In genomic region chr20:57259179-57260021, GRCh38 we compare ENCODE assay signal across 15 cellular contexts. TPM values are rescaled to one million over a fixed set of nuclear protein-coding genes. Genes with fewer than 3 reads are reported as not detected.
DNase-seq lines count a peak whose midpoint lies in the region; ATAC-seq and TF ChIP-seq lines count a peak whose summit lies in the region.
"Had no signal": no experiment of that assay in that cellular context is flagged by ENCODE, and none has a peak within 500 bp of the region (broad histone marks: within the 10 kb centered on the region; RNA-seq: fewer than 3 reads in every experiment).

No MANE protein-coding gene starts in this region.

- peaks cover 72% of the 10 kb centered on the region for H4K20me1 ChIP-seq in DOHH2 (ENCODE audit: control insufficient read depth, insufficient read depth, low read depth, low read length)

- no peaks in the 10 kb centered on the region for H3K9me2 ChIP-seq in DOHH2 (replicated peaks; ENCODE audit: control insufficient read depth, low read length)

- peak overlapping the region; percentile 96 for H3K4me2 ChIP-seq in DOHH2 (ENCODE audit: low read length)

- DNase-seq in NCI-H345 treated with DMSO at 0.1 percent for 48 hours (lab: John Stamatoyannopoulos, UW; ENCODE audit: unreplicated experiment) (peak; percentile 56), mucosa of descending colon (no peak), kidney tubule cell (ENCODE audit: low spot score) (no peak), LoVo (ENCODE audit: low spot score) (no peak), stomach (no peak)
- DNase-seq: activated effector memory CD4-positive, alpha-beta T cell treated with anti-CD3 and anti-CD28 coated beads, Interleukin-2, amount 50 U/mL, for 16 hours; foreskin fibroblast; MV-4-11; NCI-H510A; SHP77 treated with DMSO at 0.1 percent for 48 hours; upper lobe of left lung had no signal

- no peak for TF ChIP-seq CTCF in DOHH2 (IDR thresholded peaks at IDR 0.05; ENCODE audit: low read depth, low read length, poor library complexity, severe bottlenecking)
- TF ChIP-seq CTCF in brain (conservative IDR thresholded peaks at IDR 0.05) = no peak
- TF ChIP-seq CTCF in mucosa of descending colon (IDR thresholded peaks at IDR 0.05) = no peak
- no peak for TF ChIP-seq CTCF in stomach (IDR thresholded peaks at IDR 0.05)

- H3K27ac ChIP-seq in DOHH2 (ENCODE audit: low read depth, low read length) (peak overlapping the region; percentile 38), stomach (no peak overlapping the region)
- H3K27ac ChIP-seq: upper lobe of left lung had no signal

- H3K4me3 ChIP-seq in DOHH2 (ENCODE audit: low read length) = peak overlapping the region; percentile 86
- no peak overlapping the region for H3K4me3 ChIP-seq in mucosa of descending colon
- H3K4me3 ChIP-seq in stomach = no peak overlapping the region
- H3K4me3 ChIP-seq: upper lobe of left lung had no signal

- ATAC-seq in mucosa of descending colon (peak; percentile 15), GM21723 (IDR thresholded peaks at IDR 0.05; ENCODE audit: unreplicated experiment) (no peak)

- H3K79me2 ChIP-seq in DOHH2 (ENCODE audit: control insufficient read depth, low read length) = peaks cover 100% of the 10 kb centered on the region

- H3K36me3 ChIP-seq in DOHH2 (ENCODE audit: control insufficient read depth, low read length) (peaks cover 98% of the 10 kb centered on the region), mucosa of descending colon (ENCODE audit: low read depth) (no peaks in the 10 kb centered on the region), stomach (no peaks in the 10 kb centered on the region)
- H3K36me3 ChIP-seq: upper lobe of left lung had no signal

- no peak for TF ChIP-seq POLR2A in stomach (IDR thresholded peaks at IDR 0.05)

- 18 to 31% (median 27%) methylated on average over 22 of the region's 22 CpGs for WGBS in stomach, 5 donors

- peaks cover 0 to 4% (median 0%) of the 10 kb centered on the region in 5 experiments for H3K9me3 Mint-ChIP-seq in brain

- TF ChIP-seq EP300 in stomach (IDR thresholded peaks at IDR 0.05) = no peak

- H3K4me1 Mint-ChIP-seq in brain = peaks cover 98% of the 10 kb centered on the region

- H3K9me3 ChIP-seq in DOHH2 (ENCODE audit: control insufficient read depth, insufficient read depth, low read length) = no peaks in the 10 kb centered on the region
- H3K9me3 ChIP-seq in mucosa of descending colon = no peaks in the 10 kb centered on the region
- no peaks in the 10 kb centered on the region for H3K9me3 ChIP-seq in stomach
- H3K9me3 ChIP-seq: upper lobe of left lung had no signal

- H3K4me3 Mint-ChIP-seq in brain = peak overlapping the region; percentile 83 to 94 (median 91)

- H3F3A ChIP-seq in DOHH2 (ENCODE audit: control insufficient read depth, insufficient read depth) = peaks cover 43% of the 10 kb centered on the region

- peak overlapping the region; percentile 82 to 96 (median 90) for H3K27ac Mint-ChIP-seq in brain

- intact Hi-C loops in mucosa of descending colon (cut with DNase I, micrococcal nuclease) = no loop called here
- intact Hi-C loops in stomach (cut with DNase I; ENCODE audit: low total_unique reads) = no loop called here

- H3K4me1 ChIP-seq in DOHH2 (ENCODE audit: control insufficient read depth, low read length) (peaks cover 84% of the 10 kb centered on the region), mucosa of descending colon (ENCODE audit: low read depth) (no peaks in the 10 kb centered on the region), stomach (peaks cover 6 to 42% (median 28%) of the 10 kb centered on the region in 4 donors)

- no peaks in the 10 kb centered on the region for H3K36me3 Mint-ChIP-seq in brain

- peaks cover 11% of the 10 kb centered on the region for H3K27me3 Mint-ChIP-seq in brain

- H3K27me3 ChIP-seq in DOHH2 (ENCODE audit: control insufficient read depth, low read length) (no peaks in the 10 kb centered on the region), stomach (peaks cover 0 to 79% (median 19%) of the 10 kb centered on the region in 3 donors)

RNA-seq across cellular contexts. Expression of gene BMP7, which starts 7.0 kb away (rescaled TPM):
- polyA plus RNA-seq in brain (ENCODE audit: insufficient read depth, low read depth, low replicate concordance) = 24.9 TPM
- 1 to 10 TPM; 1.7 to 2.8 (median 2.0) TPM for total RNA-seq in mucosa of descending colon
- total RNA-seq in stomach = 10 to 100 TPM in 1 of 5 donors, 1 to 10 TPM in 2, under 1 TPM in 2; under 0.01 to 11.0 (median 1.8) TPM
- 10 to 100 TPM in 1 of 3 donors, 1 to 10 TPM in 1, under 1 TPM in 1; 0.44 to 10.9 (median 3.1) TPM for polyA plus RNA-seq in stomach
- total RNA-seq: activated CD8-positive, alpha-beta memory T cell treated with anti-CD3 and anti-CD28 coated beads for 36 hours had no signal
